In genomic region chr11:68345776-68346728, GRCh38 we compare ENCODE assay signal across 18 cellular contexts. TPM values are rescaled to one million over a fixed set of nuclear protein-coding genes. Genes with fewer than 3 reads are reported as not detected.
DNase-seq lines count a peak whose midpoint lies in the region; ATAC-seq, FAIRE-seq and TF ChIP-seq lines count a peak whose summit lies in the region.
"Had no signal": no experiment of that assay in that cellular context is flagged by ENCODE, and none has a peak within 500 bp of the region (broad histone marks: within the 10 kb centered on the region; RNA-seq: fewer than 3 reads in every experiment).

No MANE protein-coding gene starts in this region.

- intact Hi-C loops in lower lobe of right lung (cut with DNase I): no loop called here

- H2AK5ac ChIP-seq in H1 (ENCODE audit: low read depth, low read length): 0 out of 2 replicates have a peak overlapping the region, but pooled peaks have one; percentile 16

- H2AFZ ChIP-seq in H1 (ENCODE audit: low read length): no peak overlapping the region

- no peak for ATAC-seq in lower lobe of right lung
- ATAC-seq: naive thymus-derived CD8-positive, alpha-beta T cell had no signal

- no peak for TF ChIP-seq EP300 in H1 (IDR thresholded peaks at IDR 0.05; ENCODE audit: borderline replicate concordance in 1 of 2, low read depth in 2 of 2, low read length in 2 of 2)

- H2BK20ac ChIP-seq in H1 (ENCODE audit: low read length): no peak overlapping the region

- no peak overlapping the region for H3K18ac ChIP-seq in H1 (ENCODE audit: extremely low read depth, low read length)

- no peak overlapping the region for H4K5ac ChIP-seq in H1 (ENCODE audit: insufficient read length, low read depth, low read length)

- no peak for TF ChIP-seq RAD21 in H1 (IDR thresholded peaks at IDR 0.05 in 1 of 2, conservative IDR thresholded peaks at IDR 0.05 in 1 of 2; ENCODE audit: low read depth in 2 of 2, low read length in 2 of 2)

- no peak overlapping the region for H3K23ac ChIP-seq in H1 (ENCODE audit: insufficient read length)

- no peaks in the 10 kb centered on the region for H3K23me2 ChIP-seq in H1 (ENCODE audit: low read depth, low read length)

- H3K79me2 ChIP-seq in H1 (ENCODE audit: control insufficient read depth in 1 of 2, insufficient read depth in 2 of 2, low read length in 2 of 2): peaks cover 0 to 39% of the 10 kb centered on the region in 2 experiments; a peak in 3 of 4 replicates

- TF ChIP-seq CTCF in H1 (IDR thresholded peaks at IDR 0.05; ENCODE audit: control extremely low read depth in 1 of 3, insufficient read depth in 1 of 3, low read depth in 1 of 3, low read length in 3 of 3) (no peak), lower lobe of right lung (IDR thresholded peaks at IDR 0.05) (no peak)

- peak overlapping the region; percentile 58; the same call in 1 of the 2 replicates for H2BK5ac ChIP-seq in H1 (ENCODE audit: low read depth, low read length)

- H3K27me3 ChIP-seq in H1 (replicated peaks in 1 of 4; ENCODE audit: control insufficient read depth in 3 of 4, extremely low read depth in 1 of 4, insufficient read depth in 3 of 4, low read length in 3 of 4) (no peaks in the 10 kb centered on the region), lower lobe of right lung (ENCODE audit: low read depth) (no peaks in the 10 kb centered on the region), subcutaneous abdominal adipose tissue (ENCODE audit: control insufficient read depth in 5 of 5, insufficient read depth in 4 of 5, low read length in 5 of 5) (no peaks in the 10 kb centered on the region)

- 0 out of 8 replicates have a peak, but pooled peaks cover 0 to 3% (median 0%) of the 10 kb centered on the region in 4 experiments for H3K36me3 ChIP-seq in H1 (ENCODE audit: control insufficient read depth in 2 of 4, insufficient read depth in 4 of 4, low read length in 3 of 4)
- H3K36me3 ChIP-seq in lower lobe of right lung: no peaks in the 10 kb centered on the region
- peaks cover 0 to 16% (median 10%) of the 10 kb centered on the region in 5 donors for H3K36me3 ChIP-seq in subcutaneous abdominal adipose tissue (ENCODE audit: control insufficient read depth in 5 of 5, insufficient read depth in 5 of 5, low read length in 5 of 5)

- POLR2A ChIA-PET in H1 (lab: Charles Lee; ENCODE audit: partially characterized antibody) (no interaction called here), HEK293T (lab: Yijun Ruan, JAX) (no interaction called here)

- no peak overlapping the region for H3K4me2 ChIP-seq in H1 (ENCODE audit: insufficient read depth in 1 of 2, low read depth in 2 of 2, low read length in 2 of 2)

- no peak overlapping the region for H2BK12ac ChIP-seq in H1 (ENCODE audit: low read depth, low read length)

- no peak overlapping the region for H3K56ac ChIP-seq in H1 (replicated peaks; ENCODE audit: insufficient read length, low read depth, low read length)

- no peaks in the 10 kb centered on the region; a peak in 1 of 4 replicates for H3K9me3 ChIP-seq in H1 (ENCODE audit: insufficient read depth in 2 of 2, low read depth in 1 of 2, low read length in 1 of 2)
- H3K9me3 ChIP-seq in lower lobe of right lung: no peaks in the 10 kb centered on the region
- H3K9me3 ChIP-seq in subcutaneous abdominal adipose tissue (ENCODE audit: control insufficient read depth in 5 of 5, low read length in 5 of 5): peaks cover 0 to 5% (median 4%) of the 10 kb centered on the region in 5 donors

- H3K79me1 ChIP-seq in H1 (ENCODE audit: low read depth, low read length): peaks cover 8% of the 10 kb centered on the region

- H3K9ac ChIP-seq in H1 (replicated peaks in 1 of 4; ENCODE audit: extremely low read depth in 1 of 4, low read depth in 3 of 4, low read length in 3 of 4): no peak overlapping the region
- H3K9ac ChIP-seq in subcutaneous abdominal adipose tissue (ENCODE audit: low read length in 5 of 5): peak overlapping the region in 2 of 5 donors; percentile 22 to 51

- CTCF ChIA-PET in H1 (lab: Charles Lee; ENCODE audit: partially characterized antibody): interaction anchor here (0.6 to 2.3 kb wide), 4 partner anchors 9 to 20 kb away, joined by 3 to 7 read pairs (median 3); no protein-coding TSS in a partner anchor
- CTCF ChIA-PET in HEK293T (lab: Yijun Ruan, JAX): no interaction called here

- H3K4me1 ChIP-seq in H1 (replicated peaks in 1 of 4; ENCODE audit: control insufficient read depth in 3 of 4, insufficient read depth in 4 of 4, low read length in 3 of 4) (peaks cover 8 to 30% (median 25%) of the 10 kb centered on the region in 4 experiments), lower lobe of right lung (peaks cover 67% of the 10 kb centered on the region), subcutaneous abdominal adipose tissue (ENCODE audit: control insufficient read depth in 5 of 5, insufficient read depth in 5 of 5, low read length in 5 of 5) (peaks cover 9 to 70% (median 50%) of the 10 kb centered on the region in 5 donors)

- in situ Hi-C loops in ACHN (cut with HindIII; ENCODE audit: low pct_ligation_motif_present, low pct_unique_long_range_greater_than_20kb, low sequenced_read_pairs): no loop called here

- DNase-seq in HTR-8/SVneo (ENCODE audit: insufficient read length, low spot score) (no peak), H1 (ENCODE audit: low read depth in 1 of 2, low spot score in 2 of 2) (no peak), lower lobe of right lung (peak; percentile 35), middle frontal gyrus (ENCODE audit: extremely low spot score, low spot score) (no peak), ACHN (no peak), HEK293T (ENCODE audit: extremely low spot score) (no peak), NCI-H345 treated with DMSO at 0.1 percent for 48 hours (lab: John Stamatoyannopoulos, UW; ENCODE audit: unreplicated experiment) (no peak)
- DNase-seq: activated CD8-positive, alpha-beta memory T cell treated with anti-CD3 and anti-CD28 coated beads, Interleukin-2, amount 50 U/mL, for 48 hours; AML-193; Karpas-422; naive thymus-derived CD8-positive, alpha-beta T cell; NCI-H1436 treated with DMSO at 0.1 percent for 48 hours; NCI-H510A; stimulated activated naive CD4-positive, alpha-beta T cell; WERI-Rb-1 had no signal

- WGBS in H1 (ENCODE audit: extremely low coverage in 1 of 2, insufficient coverage in 1 of 2, insufficient read length in 1 of 2, insufficient replicate concordance in 2 of 2, low coverage in 1 of 2, low lambda C conversion rate in 2 of 2, missing lambda C conversion rate in 1 of 2), 2 experiments: 91% methylated on average over 12 of the region's 12 CpGs; no CpG with 5 or more reads in 1 of the 2 experiments

- no peak overlapping the region for H3K14ac ChIP-seq in H1 (ENCODE audit: insufficient read length)

- H3K4me3 ChIP-seq in H1 (ENCODE audit: extremely low read depth in 1 of 4, insufficient read depth in 2 of 4, low read depth in 3 of 4, low read length in 4 of 4) (no peak overlapping the region), lower lobe of right lung (no peak overlapping the region), subcutaneous abdominal adipose tissue (ENCODE audit: low read depth in 1 of 5, low read length in 5 of 5) (peak overlapping the region in 4 of 5 donors; percentile 24 to 41 (median 32))

- H2BK120ac ChIP-seq in H1 (replicated peaks; ENCODE audit: low read depth, low read length): peak overlapping the region; percentile 22

- no peak for TF ChIP-seq POLR2A in H1 (IDR thresholded peaks at IDR 0.05; ENCODE audit: control extremely low read depth in 1 of 2, low read depth in 2 of 2, low read length in 2 of 2)

- H3K4ac ChIP-seq in H1 (replicated peaks; ENCODE audit: insufficient read length, low read depth, low read length): peak overlapping the region; percentile 53

- FAIRE-seq in HTR-8/SVneo (lab: Jason Lieb, UNC) (peak; percentile 76), H1 (lab: Jason Lieb, UNC) (no peak)
- FAIRE-seq: endometrium had no signal

- H2BK15ac ChIP-seq in H1 (ENCODE audit: low read length): no peak overlapping the region

- H3K27ac ChIP-seq in H1 (ENCODE audit: low read depth, low read length) (0 out of 2 replicates have a peak overlapping the region, but pooled peaks have one; percentile 10), lower lobe of right lung (peak overlapping the region; percentile 3), subcutaneous abdominal adipose tissue (ENCODE audit: low read depth, low read length) (peak overlapping the region; percentile 27)
- H3K27ac ChIP-seq: HL-60, WERI-Rb-1 had no signal

- peak overlapping the region; percentile 19 for H4K91ac ChIP-seq in H1 (replicated peaks; ENCODE audit: insufficient read length, low read length)

- 0 out of 2 replicates have a peak overlapping the region, but pooled peaks have one; percentile 60 for H4K8ac ChIP-seq in H1 (ENCODE audit: extremely low read depth, insufficient read depth, low read length)

- H4K20me1 ChIP-seq in H1 (replicated peaks in 1 of 2; ENCODE audit: control insufficient read depth in 1 of 2, insufficient read depth in 2 of 2, low read length in 2 of 2): peaks cover 0 to 7% of the 10 kb centered on the region in 2 experiments

TF ChIP-seq in H1, 55 proteins besides CTCF, POLR2A, EP300 and RAD21 (continues in another document):
- no peak for TF ChIP-seq E2F6 (IDR thresholded peaks at IDR 0.05)
- no peak for TF ChIP-seq POU5F1 (IDR thresholded peaks at IDR 0.05; ENCODE audit: low read depth, low read length)
- no peak for TF ChIP-seq PHF8 (conservative IDR thresholded peaks at IDR 0.05; ENCODE audit: low read depth, low read length)

TF ChIP-seq in HEK293T, 16 proteins besides CTCF, POLR2A, EP300 and RAD21:
- no peak for TF ChIP-seq NFRKB (IDR thresholded peaks at IDR 0.05)
- no peak for TF ChIP-seq HDGF (IDR thresholded peaks at IDR 0.05; ENCODE audit: borderline replicate concordance)
- TF ChIP-seq TARDBP (IDR thresholded peaks at IDR 0.05): no peak
- TF ChIP-seq LEF1 (IDR thresholded peaks at IDR 0.05; ENCODE audit: borderline replicate concordance): no peak
- TF ChIP-seq BHLHE40 (IDR thresholded peaks at IDR 0.05; ENCODE audit: borderline replicate concordance): no peak

RNA-seq across cellular contexts. Expression of gene LRP5, which starts 33.7 kb away (rescaled TPM):
- 35.4 and 38.9 TPM in 2 replicates for total RNA-seq in H1 (2021; fragmentation: NEBNext Ultra II Directional; extraction: Animal tissue kit (Norgen Biotek cat#: 25700))
- polyA plus RNA-seq in H1 (2011; rRNA removed): 19.0 and 31.5 TPM in 2 replicates
- 13.8 TPM for polyA plus RNA-seq in H1 (2011; cell fraction: cytosol; rRNA removed)
- polyA plus RNA-seq in H1 (2011; cell fraction: nucleus; rRNA removed): 38.9 TPM
- 17.8 to 35.8 TPM (median 32.9 TPM) in 4 replicates for polyA plus RNA-seq in H1 (2012, experiment 1 of 2)
- polyA plus RNA-seq in H1 (2012, experiment 2 of 2): 29.9 TPM
- 62.7 TPM for polyA plus RNA-seq in H1 (2013, experiment 1 of 2)
- polyA plus RNA-seq in H1 (2013, experiment 2 of 2): 63.2 TPM
- polyA minus RNA-seq in H1 (2011; rRNA and poly(A)+ RNA removed): 22.5 and 24.7 TPM in 2 replicates
- polyA minus RNA-seq in H1 (2011; cell fraction: cytosol; rRNA and poly(A)+ RNA removed): 27.4 TPM
- 23.6 TPM for polyA minus RNA-seq in H1 (2011; cell fraction: nucleus; rRNA and poly(A)+ RNA removed)
- 66.1 TPM for total RNA-seq in lower lobe of right lung

Comparison
In these comparisons a context has a peak if more than half of its experiments do, and no peak if none do; other contexts are left out.
1. H3K4me3 ChIP-seq: peak in subcutaneous abdominal adipose tissue (4 of 5); none in H1 (0 of 4) and lower lobe of right lung (single experiment).
2. Peak in every context shown above with its lines, with median percentiles within 50 percentile points of each other: H3K27ac ChIP-seq.